ENCODE assay signal across 16 cellular contexts in genomic region chr3:172846706-172847105, GRCh38.
A peak's percentile ranks its signal among the peaks of the same experiment; 100 is the strongest.
DNase-seq lines count a peak whose midpoint lies in the region; ATAC-seq, FAIRE-seq and TF ChIP-seq lines count a peak whose summit lies in the region.
"Had no signal": no experiment of that assay in that cellular context is flagged by ENCODE, and none has a peak within 500 bp of the region (broad histone marks: within the 10 kb centered on the region; RNA-seq: fewer than 3 reads in every experiment).

No MANE protein-coding gene starts in this region.

- no peak for TF ChIP-seq POLR2A in K562 (conservative IDR thresholded peaks at IDR 0.05)

- FAIRE-seq in K562 (lab: Jason Lieb, UNC), result no peak
- FAIRE-seq: HTR-8/SVneo had no signal

- peaks cover 0 to 4% of the 10 kb centered on the region in 2 donors for H3K4me1 Mint-ChIP-seq in immature natural killer cell
- H3K4me1 Mint-ChIP-seq: activated naive CD8-positive, alpha-beta T cell treated with anti-CD3 and anti-CD28 coated beads, Interleukin-2, amount 10 ng/mL, durations not matched to agents 7 days and 5 days had no signal

- no TSS peak for BruUV-seq in K562 (replicated peaks; lab: Mats Ljungman, UMichigan)

- H3K9me1 ChIP-seq in K562 (ENCODE audit: control insufficient read depth, insufficient read depth, low read length), result no peaks in the 10 kb centered on the region

- TF ChIP-seq CTCF in K562 (IDR thresholded peaks at IDR 0.05 in 2 of 3, conservative IDR thresholded peaks at IDR 0.05 in 1 of 3; ENCODE audit: insufficient read depth in 2 of 3, low read depth in 1 of 3, low read length in 3 of 3), result no peak

- in situ Hi-C loops in K562 (cut with MboI), result no loop called here

- no peak overlapping the region for H3K27ac Mint-ChIP-seq in immature natural killer cell
- H3K27ac Mint-ChIP-seq: activated naive CD8-positive, alpha-beta T cell treated with anti-CD3 and anti-CD28 coated beads, Interleukin-2, amount 10 ng/mL, durations not matched to agents 7 days and 5 days had no signal

- peak; percentile 83 for DNase-seq in NCI-H226
- DNase-seq in K562 (ENCODE audit: extremely low read depth in 1 of 4, low spot score in 3 of 4), result peak in 2 of 4 experiments; percentile 30 to 39
- DNase-seq in putamen (ENCODE audit: low spot score), result peak; percentile 53
- DNase-seq in immature natural killer cell, result no peak
- DNase-seq: activated CD4-positive, CD25-positive, alpha-beta regulatory T cell; activated naive CD8-positive, alpha-beta T cell treated with anti-CD3 and anti-CD28 coated beads, Interleukin-2, amount 10 ng/mL, durations not matched to agents 7 days and 5 days; COR-L47; H7; stomach; SW 1271 had no signal

- whole genome bisulfite sequencing in K562 (ENCODE audit: insufficient coverage, low coverage, missing lambda C conversion rate), result 18% methylated on average over 2 of the region's 2 CpGs

- no peak for TF ChIP-seq EP300 in K562 (IDR thresholded peaks at IDR 0.05; ENCODE audit: low read length)

- ATAC-seq in HG02938 (IDR thresholded peaks at IDR 0.05; ENCODE audit: unreplicated experiment) (peak; percentile 11), K562 (peak; percentile 79), GM21619 (IDR thresholded peaks at IDR 0.05; ENCODE audit: unreplicated experiment) (no peak), GM18520 (IDR thresholded peaks at IDR 0.05; ENCODE audit: unreplicated experiment) (no peak)

- no peak overlapping the region for H3K4me3 Mint-ChIP-seq in immature natural killer cell
- H3K4me3 Mint-ChIP-seq: activated naive CD8-positive, alpha-beta T cell treated with anti-CD3 and anti-CD28 coated beads, Interleukin-2, amount 10 ng/mL, durations not matched to agents 7 days and 5 days had no signal

- no peak overlapping the region for H3K9ac ChIP-seq in K562 (ENCODE audit: insufficient read depth in 1 of 2, low read depth in 2 of 2, low read length in 2 of 2)

- no peaks in the 10 kb centered on the region for H3K9me3 ChIP-seq in K562 (replicated peaks; ENCODE audit: control insufficient read depth, insufficient read depth, low read depth, low read length)
- H3K9me3 ChIP-seq: stomach had no signal

- no peaks in the 10 kb centered on the region for H4K20me1 ChIP-seq in K562 (replicated peaks; ENCODE audit: control insufficient read depth, insufficient read depth, low read length)

- H3K4me2 ChIP-seq in K562 (ENCODE audit: insufficient read depth, low read length), result no peak overlapping the region
- H3K4me2 ChIP-seq: hepatocyte had no signal

- no peaks in the 10 kb centered on the region for H3K36me3 ChIP-seq in K562 (ENCODE audit: control insufficient read depth, insufficient read depth, low read length)
- H3K36me3 ChIP-seq: stomach had no signal

- peak overlapping the region; percentile 78 for H2AFZ ChIP-seq in K562 (ENCODE audit: low read depth, low read length)
- H2AFZ ChIP-seq: hepatocyte had no signal

- peak overlapping the region; percentile 38; the same call in 1 of the 3 replicates for H3K27ac ChIP-seq in K562 (ENCODE audit: extremely low read depth, low read depth, low read length)
- H3K27ac ChIP-seq: coronary artery, hepatocyte, stomach had no signal

- intact Hi-C loops in K562 (cut with micrococcal nuclease), result no loop called here

- H3K27me3 ChIP-seq in K562 (ENCODE audit: control insufficient read depth in 2 of 2, insufficient read depth in 2 of 2, low read length in 2 of 2), result no peaks in the 10 kb centered on the region
- H3K27me3 ChIP-seq: hepatocyte, stomach had no signal

- no peaks in the 10 kb centered on the region for H3K79me2 ChIP-seq in K562 (ENCODE audit: control insufficient read depth, insufficient read depth, low read length)
- H3K79me2 ChIP-seq: hepatocyte had no signal

- POLR2A ChIA-PET in K562 (lab: Yijun Ruan, JAX), result interaction anchor here (1.4 to 1.6 kb wide), 2 partner anchors 9 to 11 kb away, joined by 3 to 7 read pairs; no protein-coding TSS in a partner anchor

- no peak overlapping the region for H3K4me3 ChIP-seq in K562
- H3K4me3 ChIP-seq: coronary artery, hepatocyte, stomach had no signal

- no peaks in the 10 kb centered on the region for H3K9me3 Mint-ChIP-seq in immature natural killer cell
- H3K9me3 Mint-ChIP-seq: activated naive CD8-positive, alpha-beta T cell treated with anti-CD3 and anti-CD28 coated beads, Interleukin-2, amount 10 ng/mL, durations not matched to agents 7 days and 5 days had no signal

- no peak for TF ChIP-seq RAD21 in K562 (CRISPR knock-in tag; conservative IDR thresholded peaks at IDR 0.05 in 1 of 2, IDR thresholded peaks at IDR 0.05 in 1 of 2)

- peaks cover 0 to 28% of the 10 kb centered on the region in 2 experiments; a peak in 3 of 5 replicates for H3K4me1 ChIP-seq in K562 (replicated peaks in 1 of 2; ENCODE audit: control insufficient read depth in 2 of 2, insufficient read depth in 2 of 2, low read length in 2 of 2)

- peaks cover 1 to 9% (median 3%) of the 10 kb centered on the region in 3 donors for H3K27me3 Mint-ChIP-seq in immature natural killer cell (ENCODE audit: low read depth in 3 of 3)

- CTCF ChIA-PET in K562 (lab: Yijun Ruan, JAX; ENCODE audit: low intra/inter-chr PET ratio), result no interaction called here

- no peaks in the 10 kb centered on the region for H3K36me3 Mint-ChIP-seq in immature natural killer cell
- H3K36me3 Mint-ChIP-seq: activated naive CD8-positive, alpha-beta T cell treated with anti-CD3 and anti-CD28 coated beads, Interleukin-2, amount 10 ng/mL, durations not matched to agents 7 days and 5 days had no signal

TF ChIP-seq in K562, 482 proteins besides CTCF, POLR2A, EP300 and RAD21 (continues in another document):
- TF ChIP-seq ZNF316 (IDR thresholded peaks at IDR 0.05), result peak; percentile 88
- peak; percentile 66 for TF ChIP-seq ATF3 (IDR thresholded peaks at IDR 0.05)
- TF ChIP-seq ATF3 (CRISPR knock-in tag; conservative IDR thresholded peaks at IDR 0.05), result no peak
- TF ChIP-seq MAFK (IDR thresholded peaks at IDR 0.05; ENCODE audit: low read length), result peak; percentile 56; the same call in 1 of the 2 replicates
- peak; percentile 51; the same call in 1 of the 2 replicates for TF ChIP-seq JUND (IDR thresholded peaks at IDR 0.05; ENCODE audit: borderline replicate concordance, low read depth, low read length)
- TF ChIP-seq JUND (tag; IDR thresholded peaks at IDR 0.05; ENCODE audit: borderline replicate concordance, low read depth, low read length), result no peak; the same call in 2 of the 3 replicates
- TF ChIP-seq SMARCA4 (IDR thresholded peaks at IDR 0.05), result peak; percentile 55
- no peak for TF ChIP-seq CCNT2 (IDR thresholded peaks at IDR 0.05; ENCODE audit: borderline replicate concordance, extremely low read depth, insufficient read length, low read depth, low read length)
- TF ChIP-seq SP2 (IDR thresholded peaks at IDR 0.05; ENCODE audit: extremely low read depth, low read depth, low read length, poor library complexity, severe bottlenecking), result no peak
- TF ChIP-seq PBX2 (CRISPR knock-in tag; IDR thresholded peaks at IDR 0.05; ENCODE audit: low read depth), result no peak
- peak; percentile 74 for TF ChIP-seq PBX2 (tag; conservative IDR thresholded peaks at IDR 0.05; ENCODE audit: low read depth)
- no peak for TF ChIP-seq BRF1 (IDR thresholded peaks at IDR 0.05; ENCODE audit: borderline replicate concordance, extremely low read depth, insufficient read length)
- no peak for TF ChIP-seq NR2F6 (CRISPR knock-in tag; IDR thresholded peaks at IDR 0.05)
- TF ChIP-seq HNRNPLL (IDR thresholded peaks at IDR 0.05; ENCODE audit: low read depth, low read length, poor library complexity, severe bottlenecking), result no peak
- no peak for TF ChIP-seq GTF2F1 (IDR thresholded peaks at IDR 0.05; ENCODE audit: low read depth, low read length)
- peak; percentile 89 for TF ChIP-seq NFE2 (IDR thresholded peaks at IDR 0.05; ENCODE audit: low read depth)
- peak; percentile 67 for TF ChIP-seq MAFG (tag; conservative IDR thresholded peaks at IDR 0.05)
- TF ChIP-seq MECOM (CRISPR knock-in tag; IDR thresholded peaks at IDR 0.05), result peak; percentile 62; the same call in 1 of the 2 replicates
- TF ChIP-seq BACH1 (tag; IDR thresholded peaks at IDR 0.05), result peak; percentile 54; the same call in 1 of the 2 replicates
- TF ChIP-seq NR1H2 (CRISPR knock-in tag; IDR thresholded peaks at IDR 0.05), result no peak
- TF ChIP-seq C11orf30 (IDR thresholded peaks at IDR 0.05; ENCODE audit: low read depth), result peak; percentile 82
- TF ChIP-seq GABPA (tag; conservative IDR thresholded peaks at IDR 0.05; ENCODE audit: low read depth), result 0 out of 2 replicates have a peak, but pooled peaks have one; percentile 2
- peak; percentile 60 for TF ChIP-seq ARID1B (IDR thresholded peaks at IDR 0.05)
- TF ChIP-seq BHLHE40 (IDR thresholded peaks at IDR 0.05; ENCODE audit: low read length), result no peak
- peak; percentile 50; the same call in 1 of the 2 replicates for TF ChIP-seq MAFF (IDR thresholded peaks at IDR 0.05; ENCODE audit: low read length)

Comparison
In these comparisons a context has a peak if more than half of its experiments do, and no peak if none do; other contexts are left out.
1. ATAC-seq: peak in HG02938 (single experiment) and K562 (single experiment); none in GM21619 (single experiment) and GM18520 (single experiment).
2. DNase-seq: peak in NCI-H226 (single experiment) and putamen (single experiment); none in immature natural killer cell (0 of 3).